Comparison of ENCODE assay signal across 8 cellular contexts in genomic region chr2:64989126-64989981, GRCh38. TPM values are rescaled to one million over a fixed set of nuclear protein-coding genes. Genes with fewer than 3 reads are reported as not detected.
A peak's percentile ranks its signal among the peaks of the same experiment; 100 is the strongest.
DNase-seq lines count a peak whose midpoint lies in the region; ATAC-seq and TF ChIP-seq lines count a peak whose summit lies in the region.

Gene SLC1A4, plus strand, starts transcription at chr2:64989399. Its CDS starts 245 bp downstream, at chr2:64989644.

- H3K27ac ChIP-seq in KMS-11, result peak within 1 kb of the TSS; percentile 81

- H4K20me1 ChIP-seq in KMS-11 (ENCODE audit: insufficient read depth), result no peaks in the 10 kb centered on the region; the same call in 1 of the 2 replicates

- H3K27ac Mint-ChIP-seq in activated T-helper 1 cell treated with anti-CD3 and anti-CD28 coated beads, Interleukin-12 subunit alpha, Interleukin-12 subunit beta, Interleukin-2, Interleukin-4 antibody, amounts not matched to agents 30 ng/mL and 10 ng/mL and 1 ng/mL, durations not matched to agents 14 hours and 24 hours and 36 hours, result peak within 1 kb of the TSS; percentile 92
- peak within 1 kb of the TSS; percentile 68 to 79 for H3K27ac Mint-ChIP-seq in natural killer cell

- peaks cover 28% of the 10 kb centered on the region; the same call in 1 of the 2 replicates for H3K79me2 ChIP-seq in KMS-11 (ENCODE audit: insufficient read depth, low read depth)

- H3K4me3 Mint-ChIP-seq in activated T-helper 1 cell treated with anti-CD3 and anti-CD28 coated beads, Interleukin-12 subunit alpha, Interleukin-12 subunit beta, Interleukin-2, Interleukin-4 antibody, amounts not matched to agents 30 ng/mL and 10 ng/mL and 1 ng/mL, durations not matched to agents 14 hours and 24 hours and 36 hours, result peak within 1 kb of the TSS; percentile 89
- peak within 1 kb of the TSS; percentile 96 for H3K4me3 Mint-ChIP-seq in natural killer cell

- no peaks in the 10 kb centered on the region for H3K36me3 ChIP-seq in KMS-11 (ENCODE audit: insufficient read depth)

- H3K27me3 ChIP-seq in KMS-11 (ENCODE audit: insufficient read depth, low read depth), result no peaks in the 10 kb centered on the region

- H3K36me3 Mint-ChIP-seq in activated T-helper 1 cell treated with anti-CD3 and anti-CD28 coated beads, Interleukin-12 subunit alpha, Interleukin-12 subunit beta, Interleukin-2, Interleukin-4 antibody, amounts not matched to agents 30 ng/mL and 10 ng/mL and 1 ng/mL, durations not matched to agents 14 hours and 24 hours and 36 hours (ENCODE audit: low read depth), result peaks cover 22% of the 10 kb centered on the region
- no peaks in the 10 kb centered on the region for H3K36me3 Mint-ChIP-seq in natural killer cell

- H3K9me3 Mint-ChIP-seq in activated T-helper 1 cell treated with anti-CD3 and anti-CD28 coated beads, Interleukin-12 subunit alpha, Interleukin-12 subunit beta, Interleukin-2, Interleukin-4 antibody, amounts not matched to agents 30 ng/mL and 10 ng/mL and 1 ng/mL, durations not matched to agents 14 hours and 24 hours and 36 hours, result no peaks in the 10 kb centered on the region
- H3K9me3 Mint-ChIP-seq in natural killer cell, result no peaks in the 10 kb centered on the region

- H3K27me3 Mint-ChIP-seq in activated T-helper 1 cell treated with anti-CD3 and anti-CD28 coated beads, Interleukin-12 subunit alpha, Interleukin-12 subunit beta, Interleukin-2, Interleukin-4 antibody, amounts not matched to agents 30 ng/mL and 10 ng/mL and 1 ng/mL, durations not matched to agents 14 hours and 24 hours and 36 hours (ENCODE audit: insufficient read depth), result peaks cover 9% of the 10 kb centered on the region
- no peaks in the 10 kb centered on the region for H3K27me3 Mint-ChIP-seq in natural killer cell (ENCODE audit: low read depth in 2 of 2)

- H3K9ac ChIP-seq in KMS-11, result peak within 1 kb of the TSS; percentile 91

- peak within 1 kb of the TSS; percentile 94 for H3K4me2 ChIP-seq in KMS-11

- no peak for TF ChIP-seq CTCF in KMS-11 (conservative IDR thresholded peaks at IDR 0.05; ENCODE audit: low read depth, low read length)
- no peak for TF ChIP-seq CTCF in fibroblast of mammary gland (conservative IDR thresholded peaks at IDR 0.05; ENCODE audit: control insufficient read depth, insufficient read depth, low read depth, low read length)
- no peak for TF ChIP-seq CTCF in natural killer cell (IDR thresholded peaks at IDR 0.05)

- peak within 1 kb of the TSS; percentile 78 for H2AFZ ChIP-seq in KMS-11 (ENCODE audit: low read depth)

- peaks cover 48% of the 10 kb centered on the region for H3K4me1 ChIP-seq in KMS-11 (ENCODE audit: low read depth, poor library complexity, severe bottlenecking)

- intact Hi-C loops in activated T-helper 1 cell treated with anti-CD3 and anti-CD28 coated beads, Interleukin-12 subunit alpha, Interleukin-12 subunit beta, Interleukin-2, Interleukin-4 antibody, amounts not matched to agents 30 ng/mL and 10 ng/mL and 1 ng/mL, durations not matched to agents 14 hours and 24 hours and 36 hours (cut with micrococcal nuclease), result loop anchor here (1.0 to 10.0 kb wide), 12 partner anchors 51 to 1401 kb away; partner anchors contain the start of genes MDH1, PELI1, RAB1A and SPRED2
- intact Hi-C loops in natural killer cell (cut with micrococcal nuclease), result loop anchor here (1.0 to 5.0 kb wide), 4 partner anchors 42 to 663 kb away; no protein-coding TSS in a partner anchor

- ATAC-seq in GM21737 (IDR thresholded peaks at IDR 0.05; ENCODE audit: unreplicated experiment) (peak; percentile 58), natural killer cell (peak; percentile 86 to 92 (median 87))

- DNase-seq in DMS53 treated with DMSO at 0.1 percent for 48 hours (lab: John Stamatoyannopoulos, UW; ENCODE audit: unreplicated experiment) (peak; percentile 89), RPMI7951 (ENCODE audit: low read depth) (peak; percentile 90), fibroblast of mammary gland (ENCODE audit: low read depth) (peak; percentile 81), natural killer cell (peak; percentile 72)
- peak; percentile 83 for DNase-seq in activated T-helper 1 cell treated with anti-CD3 and anti-CD28 coated beads, Interleukin-12 subunit alpha, Interleukin-12 subunit beta, Interleukin-2, Interleukin-4 antibody, amounts not matched to agents 30 ng/mL and 10 ng/mL and 1 ng/mL, durations not matched to agents 14 hours and 24 hours and 36 hours (ENCODE audit: low spot score)
- DNase-seq in stimulated activated naive CD4-positive, alpha-beta T cell treated with Interleukin-2 at 50 U/mL for 16 hours (lab: John Stamatoyannopoulos, UW), result peak; percentile 88

- H3K4me3 ChIP-seq in KMS-11 (IDR thresholded peaks at IDR 0.05; ENCODE audit: insufficient read depth, low read depth, low read length) (peak within 1 kb of the TSS; percentile 70), fibroblast of mammary gland (ENCODE audit: control insufficient read depth, low read depth, low read length) (peak within 1 kb of the TSS; percentile 78)

- H3K4me1 Mint-ChIP-seq in activated T-helper 1 cell treated with anti-CD3 and anti-CD28 coated beads, Interleukin-12 subunit alpha, Interleukin-12 subunit beta, Interleukin-2, Interleukin-4 antibody, amounts not matched to agents 30 ng/mL and 10 ng/mL and 1 ng/mL, durations not matched to agents 14 hours and 24 hours and 36 hours (ENCODE audit: low read depth), result peaks cover 82% of the 10 kb centered on the region
- peaks cover 35 to 45% of the 10 kb centered on the region in 2 donors for H3K4me1 Mint-ChIP-seq in natural killer cell

RNA-seq across cellular contexts. Expression of gene SLC1A4, which starts in this region (rescaled TPM):
- 17.0 and 17.1 TPM in 2 replicates for total RNA-seq in RPMI7951 (2014; rRNA removed; shearing (Covaris generic))
- 14.4 and 15.1 TPM in 2 replicates for total RNA-seq in activated T-helper 1 cell treated with anti-CD3 and anti-CD28 coated beads, Interleukin-12 subunit alpha, Interleukin-12 subunit beta, Interleukin-2, Interleukin-4 antibody, amounts not matched to agents 30 ng/mL and 10 ng/mL and 1 ng/mL, durations not matched to agents 14 hours and 24 hours and 36 hours
- 10 to 100 TPM in 1 of 3 donors, 1 to 10 TPM in 2; 3.9 to 13.8 (median 5.6) TPM for total RNA-seq in natural killer cell

Comparison
In these comparisons a context has a peak if more than half of its experiments do, and no peak if none do; other contexts are left out.
1. Peak in every context shown above with its lines: DNase-seq, ATAC-seq, H3K4me3 ChIP-seq and H3K27ac ChIP-seq.